2 cellular contexts compared by ENCODE assay signal in genomic region chr14:79466938-79467527, GRCh38.
TF ChIP-seq lines count a peak whose summit lies in the region.

No MANE protein-coding gene starts in this region.

TF ChIP-seq in GM23338, 12 proteins besides CTCF, POLR2A, EP300 and RAD21 (continued from another document):
- no peak for TF ChIP-seq REST (IDR thresholded peaks at IDR 0.05; ENCODE audit: unreplicated experiment)
- no peak for TF ChIP-seq CREB1 (CRISPR knock-in tag; IDR thresholded peaks at IDR 0.05; ENCODE audit: low read depth)
- no peak for TF ChIP-seq EZH2phosphoT487 (IDR thresholded peaks at IDR 0.05; ENCODE audit: unreplicated experiment)
- no peak for TF ChIP-seq JUNB (IDR thresholded peaks at IDR 0.05; ENCODE audit: unreplicated experiment)
- TF ChIP-seq POLR2AphosphoS5 (IDR thresholded peaks at IDR 0.05; ENCODE audit: low read depth): no peak
- no peak for TF ChIP-seq ZNF114 (CRISPR knock-in tag; IDR thresholded peaks at IDR 0.05)
- TF ChIP-seq, protein P1, sequence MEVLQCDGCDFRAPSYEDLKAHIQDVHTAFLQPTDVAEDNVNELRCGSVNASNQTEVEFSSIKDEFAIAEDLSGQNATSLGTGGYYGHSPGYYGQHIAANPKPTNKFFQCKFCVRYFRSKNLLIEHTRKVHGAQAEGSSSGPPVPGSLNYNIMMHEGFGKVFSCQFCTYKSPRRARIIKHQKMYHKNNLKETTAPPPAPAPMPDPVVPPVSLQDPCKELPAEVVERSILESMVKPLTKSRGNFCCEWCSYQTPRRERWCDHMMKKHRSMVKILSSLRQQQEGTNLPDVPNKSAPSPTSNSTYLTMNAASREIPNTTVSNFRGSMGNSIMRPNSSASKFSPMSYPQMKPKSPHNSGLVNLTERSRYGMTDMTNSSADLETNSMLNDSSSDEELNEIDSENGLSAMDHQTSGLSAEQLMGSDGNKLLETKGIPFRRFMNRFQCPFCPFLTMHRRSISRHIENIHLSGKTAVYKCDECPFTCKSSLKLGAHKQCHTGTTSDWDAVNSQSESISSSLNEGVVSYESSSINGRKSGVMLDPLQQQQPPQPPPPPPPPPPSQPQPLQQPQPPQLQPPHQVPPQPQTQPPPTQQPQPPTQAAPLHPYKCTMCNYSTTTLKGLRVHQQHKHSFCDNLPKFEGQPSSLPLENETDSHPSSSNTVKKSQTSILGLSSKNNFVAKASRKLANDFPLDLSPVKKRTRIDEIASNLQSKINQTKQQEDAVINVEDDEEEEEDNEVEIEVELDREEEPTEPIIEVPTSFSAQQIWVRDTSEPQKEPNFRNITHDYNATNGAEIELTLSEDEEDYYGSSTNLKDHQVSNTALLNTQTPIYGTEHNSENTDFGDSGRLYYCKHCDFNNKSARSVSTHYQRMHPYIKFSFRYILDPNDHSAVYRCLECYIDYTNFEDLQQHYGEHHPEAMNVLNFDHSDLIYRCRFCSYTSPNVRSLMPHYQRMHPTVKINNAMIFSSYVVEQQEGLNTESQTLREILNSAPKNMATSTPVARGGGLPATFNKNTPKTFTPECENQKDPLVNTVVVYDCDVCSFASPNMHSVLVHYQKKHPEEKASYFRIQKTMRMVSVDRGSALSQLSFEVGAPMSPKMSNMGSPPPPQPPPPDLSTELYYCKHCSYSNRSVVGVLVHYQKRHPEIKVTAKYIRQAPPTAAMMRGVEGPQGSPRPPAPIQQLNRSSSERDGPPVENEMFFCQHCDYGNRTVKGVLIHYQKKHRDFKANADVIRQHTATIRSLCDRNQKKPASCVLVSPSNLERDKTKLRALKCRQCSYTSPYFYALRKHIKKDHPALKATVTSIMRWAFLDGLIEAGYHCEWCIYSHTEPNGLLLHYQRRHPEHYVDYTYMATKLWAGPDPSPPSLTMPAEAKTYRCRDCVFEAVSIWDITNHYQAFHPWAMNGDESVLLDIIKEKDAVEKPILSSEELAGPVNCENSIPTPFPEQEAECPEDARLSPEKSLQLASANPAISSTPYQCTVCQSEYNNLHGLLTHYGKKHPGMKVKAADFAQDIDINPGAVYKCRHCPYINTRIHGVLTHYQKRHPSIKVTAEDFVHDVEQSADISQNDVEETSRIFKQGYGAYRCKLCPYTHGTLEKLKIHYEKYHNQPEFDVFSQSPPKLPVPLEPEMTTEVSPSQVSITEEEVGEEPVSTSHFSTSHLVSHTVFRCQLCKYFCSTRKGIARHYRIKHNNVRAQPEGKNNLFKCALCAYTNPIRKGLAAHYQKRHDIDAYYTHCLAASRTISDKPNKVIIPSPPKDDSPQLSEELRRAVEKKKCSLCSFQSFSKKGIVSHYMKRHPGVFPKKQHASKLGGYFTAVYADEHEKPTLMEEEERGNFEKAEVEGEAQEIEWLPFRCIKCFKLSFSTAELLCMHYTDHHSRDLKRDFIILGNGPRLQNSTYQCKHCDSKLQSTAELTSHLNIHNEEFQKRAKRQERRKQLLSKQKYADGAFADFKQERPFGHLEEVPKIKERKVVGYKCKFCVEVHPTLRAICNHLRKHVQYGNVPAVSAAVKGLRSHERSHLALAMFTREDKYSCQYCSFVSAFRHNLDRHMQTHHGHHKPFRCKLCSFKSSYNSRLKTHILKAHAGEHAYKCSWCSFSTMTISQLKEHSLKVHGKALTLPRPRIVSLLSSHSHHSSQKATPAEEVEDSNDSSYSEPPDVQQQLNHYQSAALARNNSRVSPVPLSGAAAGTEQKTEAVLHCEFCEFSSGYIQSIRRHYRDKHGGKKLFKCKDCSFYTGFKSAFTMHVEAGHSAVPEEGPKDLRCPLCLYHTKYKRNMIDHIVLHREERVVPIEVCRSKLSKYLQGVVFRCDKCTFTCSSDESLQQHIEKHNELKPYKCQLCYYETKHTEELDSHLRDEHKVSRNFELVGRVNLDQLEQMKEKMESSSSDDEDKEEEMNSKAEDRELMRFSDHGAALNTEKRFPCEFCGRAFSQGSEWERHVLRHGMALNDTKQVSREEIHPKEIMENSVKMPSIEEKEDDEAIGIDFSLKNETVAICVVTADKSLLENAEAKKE (CRISPR knock-in tag; IDR thresholded peaks at IDR 0.05): no peak

TF ChIP-seq in WTC11, 78 proteins besides CTCF, POLR2A, EP300 and RAD21 (continued from another document):
- TF ChIP-seq AFF4 (CRISPR knock-in tag; IDR thresholded peaks at IDR 0.05; ENCODE audit: borderline replicate concordance) (no peak), ELF4 (CRISPR knock-in tag; IDR thresholded peaks at IDR 0.05; ENCODE audit: low read depth) (no peak), ZNF396 (CRISPR knock-in tag; IDR thresholded peaks at IDR 0.05; ENCODE audit: borderline replicate concordance) (no peak), E2F1 (CRISPR knock-in tag; IDR thresholded peaks at IDR 0.05) (no peak), SMAD4 (CRISPR knock-in tag; IDR thresholded peaks at IDR 0.05) (no peak), SMAD3 (CRISPR knock-in tag; IDR thresholded peaks at IDR 0.05; ENCODE audit: borderline replicate concordance) (no peak), NR1H2 (CRISPR knock-in tag; IDR thresholded peaks at IDR 0.05) (no peak)
- TF ChIP-seq, protein P2, sequence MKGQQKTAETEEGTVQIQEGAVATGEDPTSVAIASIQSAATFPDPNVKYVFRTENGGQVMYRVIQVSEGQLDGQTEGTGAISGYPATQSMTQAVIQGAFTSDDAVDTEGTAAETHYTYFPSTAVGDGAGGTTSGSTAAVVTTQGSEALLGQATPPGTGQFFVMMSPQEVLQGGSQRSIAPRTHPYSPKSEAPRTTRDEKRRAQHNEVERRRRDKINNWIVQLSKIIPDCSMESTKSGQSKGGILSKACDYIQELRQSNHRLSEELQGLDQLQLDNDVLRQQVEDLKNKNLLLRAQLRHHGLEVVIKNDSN (CRISPR knock-in tag; IDR thresholded peaks at IDR 0.05): no peak
